In the genomic region with DNA sequence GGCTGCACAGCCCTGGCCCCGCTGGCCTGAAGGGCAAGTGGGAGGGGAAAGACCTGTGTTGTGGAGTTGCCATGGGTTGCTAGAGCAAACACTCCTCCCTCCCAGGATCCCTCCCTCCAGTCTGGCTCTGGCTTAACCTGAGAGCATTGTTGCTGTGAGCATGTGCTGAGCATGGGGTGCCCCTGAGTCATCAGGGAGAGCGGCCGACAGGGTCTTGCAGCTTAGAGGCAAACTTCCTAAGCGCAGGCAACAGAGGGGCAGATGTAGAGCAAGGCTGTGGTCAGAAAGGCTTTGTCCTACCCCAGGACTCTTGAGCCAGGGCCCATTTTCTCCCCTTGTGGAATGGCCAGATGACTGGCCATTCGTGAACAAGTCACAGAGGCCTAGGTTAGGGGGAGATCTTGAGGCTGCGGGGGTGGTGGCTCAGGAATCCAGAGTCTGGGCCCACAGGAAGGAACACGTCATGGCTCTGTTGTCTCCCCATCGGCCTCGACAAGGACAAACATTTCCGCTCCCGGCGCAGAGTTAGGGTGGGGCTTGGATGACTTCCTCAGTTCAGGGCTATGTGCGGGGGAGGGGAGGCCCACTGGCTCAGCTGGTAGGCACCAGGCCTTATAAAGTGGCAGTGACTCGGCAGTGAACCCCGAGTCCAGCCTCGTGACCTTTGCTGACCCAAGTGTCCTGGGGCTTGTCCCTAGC, we compare ENCODE assay signal across 8 cellular contexts. TPM values are rescaled to one million over a fixed set of nuclear protein-coding genes. Genes with fewer than 3 reads are reported as not detected.
A peak's percentile ranks its signal among the peaks of the same experiment; 100 is the strongest.
DNase-seq lines count a peak whose midpoint lies in the region; ATAC-seq and TF ChIP-seq lines count a peak whose summit lies in the region.

No MANE protein-coding gene starts in this region.

- H3K27ac ChIP-seq in mammary epithelial cell (ENCODE audit: insufficient read depth, low read depth, low read length) (peak overlapping the region; percentile 97), skin epidermis (peak overlapping the region; percentile 82 to 100 (median 97))

- intact Hi-C loops in activated B cell treated with CpG ODN at 0.5 μM for 24 hours (cut with micrococcal nuclease) (loop anchor here (10.0 kb wide), 1 partner anchor 777 kb away; a partner anchor contains a TSS), mammary epithelial cell (cut with micrococcal nuclease) (loop anchor here (1.0 to 2.0 kb wide), 3 partner anchors 12 to 77 kb away; a partner anchor contains a TSS)

- peak overlapping the region; percentile 63 for H3K4me3 Mint-ChIP-seq in activated B cell treated with CpG ODN at 0.5 μM for 24 hours

- no peak overlapping the region for H2AFZ ChIP-seq in mammary epithelial cell (ENCODE audit: low read depth, low read length)

- peaks cover 39% of the 10 kb centered on the region for H3K79me2 ChIP-seq in mammary epithelial cell (ENCODE audit: insufficient read depth, low read length)

- no peaks in the 10 kb centered on the region for H3K27me3 ChIP-seq in mammary epithelial cell (ENCODE audit: insufficient read depth, low read length)

- dilution Hi-C loops in mammary epithelial cell (cut with HindIII; ENCODE audit: low sequenced_read_pairs) = no loop called here

- H3K4me3 ChIP-seq in mammary epithelial cell (replicated peaks in 1 of 3; ENCODE audit: insufficient read depth in 1 of 3, low read depth in 2 of 3, low read length in 3 of 3) (no peak overlapping the region), skin epidermis (peak overlapping the region in 2 of 7 experiments; percentile 1 to 3)

- H4K20me1 ChIP-seq in mammary epithelial cell (ENCODE audit: insufficient read depth, low read length) = no peaks in the 10 kb centered on the region

- peak; percentile 35 for ATAC-seq in GM21576 (IDR thresholded peaks at IDR 0.05; ENCODE audit: unreplicated experiment)
- ATAC-seq in activated B cell treated with CpG ODN at 0.5 μM for 24 hours (ENCODE audit: low read depth) = peak; percentile 32

- no peaks in the 10 kb centered on the region for H3K9me3 Mint-ChIP-seq in activated B cell treated with CpG ODN at 0.5 μM for 24 hours

- peak overlapping the region; percentile 97 for H3K27ac Mint-ChIP-seq in activated B cell treated with CpG ODN at 0.5 μM for 24 hours

- peaks cover 80% of the 10 kb centered on the region for H3K4me1 ChIP-seq in mammary epithelial cell (ENCODE audit: insufficient read depth, low read length)

- H3K36me3 Mint-ChIP-seq in activated B cell treated with CpG ODN at 0.5 μM for 24 hours (ENCODE audit: low read depth) = peaks cover 48% of the 10 kb centered on the region

- H3K4me1 Mint-ChIP-seq in activated B cell treated with CpG ODN at 0.5 μM for 24 hours = peaks cover 66% of the 10 kb centered on the region

- no peaks in the 10 kb centered on the region for H3K27me3 Mint-ChIP-seq in activated B cell treated with CpG ODN at 0.5 μM for 24 hours

- H3K9ac ChIP-seq in mammary epithelial cell (ENCODE audit: insufficient read depth, low read length) = peak overlapping the region; percentile 87

- BruUV-seq in mammary epithelial cell (replicated peaks; lab: Mats Ljungman, UMichigan) = TSS peak; percentile 2

- DNase-seq in C1 segment of cervical spinal cord (lab: John Stamatoyannopoulos, UW) (peak in 11 of 14 donors; percentile 60 to 93 (median 80)), M059J (ENCODE audit: low read depth) (peak; percentile 100), activated B cell treated with CpG ODN at 0.5 μM for 24 hours (peak; percentile 67), mammary epithelial cell (peak; percentile 99), iPS-NIHi11 (ENCODE audit: low spot score) (peak; percentile 72), NCI-H2107 (lab: John Stamatoyannopoulos, UW) (no peak)

- H3K36me3 ChIP-seq in mammary epithelial cell (ENCODE audit: insufficient read depth, low read length) = peaks cover 29% of the 10 kb centered on the region

- H3K9me3 ChIP-seq in mammary epithelial cell (replicated peaks; ENCODE audit: insufficient read depth, low read length) = no peaks in the 10 kb centered on the region

- CTCF ChIA-PET in activated B cell treated with CpG ODN at 0.5 μM for 24 hours (lab: Charles Lee) = interaction anchor here (1.0 to 1.3 kb wide), 3 partner anchors 10 to 15 kb away, joined by 3 to 8 read pairs (median 4); no protein-coding TSS in a partner anchor
- CTCF ChIA-PET in mammary epithelial cell (lab: Charles Lee; ENCODE audit: low non-redundant PET) = no interaction called here

- H3K4me2 ChIP-seq in mammary epithelial cell (ENCODE audit: insufficient read depth, low read depth, low read length) = peak overlapping the region; percentile 54

- in situ Hi-C loops in mammary epithelial cell (cut with MboI; ENCODE audit: low sequenced_read_pairs in 2 of 2) = no loop called here

- WGBS in mammary epithelial cell (ENCODE audit: low coverage, missing lambda C conversion rate) = 0% methylated on average over 7 of the region's 16 CpGs

- TF ChIP-seq CTCF in activated B cell treated with CpG ODN at 0.5 μM for 24 hours (IDR thresholded peaks at IDR 0.05) (no peak), mammary epithelial cell (conservative IDR thresholded peaks at IDR 0.05 in 1 of 2, IDR thresholded peaks at IDR 0.05 in 1 of 2; ENCODE audit: extremely low read depth in 1 of 2, insufficient read depth in 1 of 2, low read depth in 1 of 2, low read length in 2 of 2) (no peak)

- POLR2A ChIA-PET in activated B cell treated with CpG ODN at 0.5 μM for 24 hours (lab: Charles Lee) = interaction anchor here (0.6 to 9.4 kb wide), 14 partner anchors 6 to 775 kb away, joined by 3 to 364 read pairs (median 8); a partner anchor contains a TSS

RNA-seq across cellular contexts. Expression of a gene that starts 0.4 kb away (rescaled TPM):
- total RNA-seq in M059J (2014; rRNA removed; shearing (Covaris generic)) = 1.4 TPM in 1 of 2 replicates, not detected in the other
- total RNA-seq in activated B cell treated with CpG ODN at 0.5 μM for 24 hours = not detected in 2 replicates
- not detected for total RNA-seq in mammary epithelial cell
- not detected for polyA plus RNA-seq in mammary epithelial cell
- polyA minus RNA-seq in mammary epithelial cell = not detected

RNA-seq across cellular contexts. Expression of a gene that starts 0.8 kb away (rescaled TPM):
- total RNA-seq in M059J (2014; rRNA removed; shearing (Covaris generic)) = 1.2 and 4.3 TPM in 2 replicates
- total RNA-seq in activated B cell treated with CpG ODN at 0.5 μM for 24 hours (25.8 and 27.6 TPM in 2 replicates), mammary epithelial cell (10 to 100 TPM in 1 of 2 donors, 1 to 10 TPM in 1; 2.3 to 27.3 TPM)
- 4.6 TPM for polyA plus RNA-seq in mammary epithelial cell
- polyA minus RNA-seq in mammary epithelial cell = 22.7 TPM

RNA-seq across cellular contexts. Expression of a gene that starts 7.3 kb away (rescaled TPM):
- total RNA-seq in M059J (2014; rRNA removed; shearing (Covaris generic)) = 8.0 and 9.5 TPM in 2 replicates
- total RNA-seq in activated B cell treated with CpG ODN at 0.5 μM for 24 hours (63.0 and 82.0 TPM in 2 replicates), mammary epithelial cell (100 to 1,000 TPM in 1 of 2 donors, 10 to 100 TPM in 1; 53.5 to 101 TPM)
- polyA plus RNA-seq in mammary epithelial cell = 54.6 TPM
- 73.4 TPM for polyA minus RNA-seq in mammary epithelial cell

RNA-seq across cellular contexts. Expression of a gene that starts 19.5 kb away (rescaled TPM):
- total RNA-seq in M059J (2014; rRNA removed; shearing (Covaris generic)) = 0.05 and 0.57 TPM in 2 replicates
- total RNA-seq in activated B cell treated with CpG ODN at 0.5 μM for 24 hours (0.49 and 0.62 TPM in 2 replicates), mammary epithelial cell (under 1 TPM; 0.33 to 0.52 TPM)
- polyA plus RNA-seq in mammary epithelial cell = 0.39 TPM
- not detected for polyA minus RNA-seq in mammary epithelial cell

RNA-seq across cellular contexts. Expression of a gene that starts 32.2 kb away (rescaled TPM):
- total RNA-seq in M059J (2014; rRNA removed; shearing (Covaris generic)) = 1,381 and 1,646 TPM in 2 replicates
- total RNA-seq in activated B cell treated with CpG ODN at 0.5 μM for 24 hours (3,767 and 4,240 TPM in 2 replicates), mammary epithelial cell (1,000 to 10,000 TPM; 1,053 to 1,537 TPM)
- 2,133 TPM for polyA plus RNA-seq in mammary epithelial cell
- 614 TPM for polyA minus RNA-seq in mammary epithelial cell
